Comparison of ENCODE assay signal across 33 cellular contexts in the genomic region with DNA sequence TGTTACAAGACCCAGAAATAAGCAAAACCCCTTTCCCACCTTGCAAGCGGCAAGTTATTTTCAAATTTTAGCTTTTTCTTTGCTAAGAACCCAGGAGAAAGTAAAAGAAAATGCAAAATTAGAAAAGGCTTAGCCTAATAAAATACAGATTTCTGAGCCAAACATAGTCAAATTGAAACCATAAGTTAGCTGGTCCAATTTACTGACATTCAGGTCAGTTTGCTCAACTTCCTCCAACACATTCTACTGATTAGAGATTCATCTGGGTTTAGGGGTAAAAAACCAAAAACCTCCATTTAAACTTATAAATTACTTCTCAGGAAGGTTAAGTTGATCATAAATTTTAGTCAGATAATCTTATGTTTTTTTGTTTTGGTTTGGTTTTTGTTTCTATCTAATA.
"Had no signal": no experiment of that assay in that cellular context is flagged by ENCODE, and none has a peak within 500 bp of the region (broad histone marks: within the 10 kb centered on the region; RNA-seq: fewer than 3 reads in every experiment).

No MANE protein-coding gene starts in this region.

- H3K4me3 Mint-ChIP-seq: activated CD4-positive, alpha-beta memory T cell treated with anti-CD3 and anti-CD28 coated beads, Interleukin-2, amount 10 ng/mL, durations not matched to agents 7 days and 5 days; activated CD8-positive, alpha-beta memory T cell treated with anti-CD3 and anti-CD28 coated beads, Interleukin-2, amount 10 ng/mL, durations not matched to agents 7 days and 5 days; activated naive CD4-positive, alpha-beta T cell treated with anti-CD3 and anti-CD28 coated beads, Interleukin-2, amount 10 ng/mL, durations not matched to agents 7 days and 5 days; activated naive CD8-positive, alpha-beta T cell; activated naive CD8-positive, alpha-beta T cell treated with anti-CD3 and anti-CD28 coated beads, Interleukin-2, amount 50 U/mL, for 24 hours had no signal

- H3K36me3 ChIP-seq: brain microvascular endothelial cell, WERI-Rb-1 had no signal

- H3K27ac Mint-ChIP-seq: activated CD4-positive, alpha-beta memory T cell treated with anti-CD3 and anti-CD28 coated beads, Interleukin-2, amount 10 ng/mL, durations not matched to agents 7 days and 5 days; activated CD8-positive, alpha-beta memory T cell treated with anti-CD3 and anti-CD28 coated beads, Interleukin-2, amount 10 ng/mL, durations not matched to agents 7 days and 5 days; activated naive CD4-positive, alpha-beta T cell treated with anti-CD3 and anti-CD28 coated beads, Interleukin-2, amount 10 ng/mL, durations not matched to agents 7 days and 5 days; activated naive CD8-positive, alpha-beta T cell; activated naive CD8-positive, alpha-beta T cell treated with anti-CD3 and anti-CD28 coated beads, Interleukin-2, amount 50 U/mL, for 24 hours had no signal

- H3K36me3 Mint-ChIP-seq: activated CD8-positive, alpha-beta memory T cell treated with anti-CD3 and anti-CD28 coated beads, Interleukin-2, amount 10 ng/mL, durations not matched to agents 7 days and 5 days; activated naive CD4-positive, alpha-beta T cell treated with anti-CD3 and anti-CD28 coated beads, Interleukin-2, amount 10 ng/mL, durations not matched to agents 7 days and 5 days; activated naive CD8-positive, alpha-beta T cell had no signal

- DNase-seq: activated CD4-positive, alpha-beta memory T cell treated with anti-CD3 and anti-CD28 coated beads, Interleukin-2, amount 10 ng/mL, durations not matched to agents 7 days and 5 days; activated CD4-positive, alpha-beta T cell treated with anti-CD3 and anti-CD28 coated beads for 1 hour; activated CD4-positive, alpha-beta T cell treated with anti-CD3 and anti-CD28 coated beads for 48 hours; activated CD4-positive, CD25-positive, alpha-beta regulatory T cell; activated CD8-positive, alpha-beta memory T cell treated with anti-CD3 and anti-CD28 coated beads for 24 hours; activated CD8-positive, alpha-beta memory T cell treated with anti-CD3 and anti-CD28 coated beads, Interleukin-2, amount 10 ng/mL, durations not matched to agents 7 days and 5 days; activated CD8-positive, alpha-beta memory T cell treated with anti-CD3 and anti-CD28 coated beads, Interleukin-2, amount 50 U/mL, for 48 hours; activated effector memory CD4-positive, alpha-beta T cell treated with Interleukin-2 at 50 U/mL for 16 hours; activated naive CD4-positive, alpha-beta T cell treated with anti-CD3 and anti-CD28 coated beads, Interleukin-2, amount 10 ng/mL, durations not matched to agents 7 days and 5 days; activated naive CD8-positive, alpha-beta T cell treated with anti-CD3 and anti-CD28 coated beads, Interleukin-2, amount 50 U/mL, for 24 hours; activated T-cell treated with anti-CD3 and anti-CD28 coated beads, Interleukin-2, amount 50 U/mL, for 48 hours; amniotic stem cell; aorta; brain microvascular endothelial cell; central memory CD4-positive, alpha-beta T cell; NCI-H1092 treated with DMSO at 0.1 percent for 48 hours; NCI-H1417; NCI-H146; NCI-H187; NCI-H2029 treated with DMSO at 0.1 percent for 48 hours; NCI-H2107; NCI-H2171; NCI-H510A; NCI-H526; NCI-H748 treated with DMSO at 0.1 percent for 48 hours; NK-92 treated with Interleukin-12 subunit alpha and Interleukin-12 subunit beta, amount 100 ng/mL, for 24 hours; Right ventricle myocardium superior; SW 1271; T-helper 1 cell; T-helper 2 cell; T-helper 9 cell; WERI-Rb-1 had no signal

- H3K27me3 Mint-ChIP-seq: activated CD4-positive, alpha-beta memory T cell treated with anti-CD3 and anti-CD28 coated beads, Interleukin-2, amount 10 ng/mL, durations not matched to agents 7 days and 5 days; activated CD8-positive, alpha-beta memory T cell treated with anti-CD3 and anti-CD28 coated beads, Interleukin-2, amount 10 ng/mL, durations not matched to agents 7 days and 5 days; activated naive CD4-positive, alpha-beta T cell treated with anti-CD3 and anti-CD28 coated beads, Interleukin-2, amount 10 ng/mL, durations not matched to agents 7 days and 5 days; activated naive CD8-positive, alpha-beta T cell; activated naive CD8-positive, alpha-beta T cell treated with anti-CD3 and anti-CD28 coated beads, Interleukin-2, amount 50 U/mL, for 24 hours had no signal

- ATAC-seq: activated CD8-positive, alpha-beta memory T cell treated with anti-CD3 and anti-CD28 coated beads, Interleukin-2, amount 10 ng/mL, durations not matched to agents 7 days and 5 days; activated naive CD8-positive, alpha-beta T cell treated with anti-CD3 and anti-CD28 coated beads, Interleukin-2, amount 50 U/mL, for 24 hours had no signal

- H3K4me1 Mint-ChIP-seq: activated CD4-positive, alpha-beta memory T cell treated with anti-CD3 and anti-CD28 coated beads, Interleukin-2, amount 10 ng/mL, durations not matched to agents 7 days and 5 days; activated CD8-positive, alpha-beta memory T cell treated with anti-CD3 and anti-CD28 coated beads, Interleukin-2, amount 10 ng/mL, durations not matched to agents 7 days and 5 days; activated naive CD4-positive, alpha-beta T cell treated with anti-CD3 and anti-CD28 coated beads, Interleukin-2, amount 10 ng/mL, durations not matched to agents 7 days and 5 days; activated naive CD8-positive, alpha-beta T cell treated with anti-CD3 and anti-CD28 coated beads, Interleukin-2, amount 50 U/mL, for 24 hours had no signal

- H3K27me3 ChIP-seq: brain microvascular endothelial cell had no signal

- H3K27ac ChIP-seq: brain microvascular endothelial cell, WERI-Rb-1 had no signal
